ENCODE assay signal across 9 cellular contexts in genomic region chr11:117796456-117797428, GRCh38. TPM values are rescaled to one million over a fixed set of nuclear protein-coding genes. Genes with fewer than 3 reads are reported as not detected.
A peak's percentile ranks its signal among the peaks of the same experiment; 100 is the strongest.
DNase-seq lines count a peak whose midpoint lies in the region; ATAC-seq lines count a peak whose summit lies in the region.
"Had no signal": no experiment of that assay in that cellular context is flagged by ENCODE, and none has a peak within 500 bp of the region (broad histone marks: within the 10 kb centered on the region; RNA-seq: fewer than 3 reads in every experiment).

A gene with protein sequence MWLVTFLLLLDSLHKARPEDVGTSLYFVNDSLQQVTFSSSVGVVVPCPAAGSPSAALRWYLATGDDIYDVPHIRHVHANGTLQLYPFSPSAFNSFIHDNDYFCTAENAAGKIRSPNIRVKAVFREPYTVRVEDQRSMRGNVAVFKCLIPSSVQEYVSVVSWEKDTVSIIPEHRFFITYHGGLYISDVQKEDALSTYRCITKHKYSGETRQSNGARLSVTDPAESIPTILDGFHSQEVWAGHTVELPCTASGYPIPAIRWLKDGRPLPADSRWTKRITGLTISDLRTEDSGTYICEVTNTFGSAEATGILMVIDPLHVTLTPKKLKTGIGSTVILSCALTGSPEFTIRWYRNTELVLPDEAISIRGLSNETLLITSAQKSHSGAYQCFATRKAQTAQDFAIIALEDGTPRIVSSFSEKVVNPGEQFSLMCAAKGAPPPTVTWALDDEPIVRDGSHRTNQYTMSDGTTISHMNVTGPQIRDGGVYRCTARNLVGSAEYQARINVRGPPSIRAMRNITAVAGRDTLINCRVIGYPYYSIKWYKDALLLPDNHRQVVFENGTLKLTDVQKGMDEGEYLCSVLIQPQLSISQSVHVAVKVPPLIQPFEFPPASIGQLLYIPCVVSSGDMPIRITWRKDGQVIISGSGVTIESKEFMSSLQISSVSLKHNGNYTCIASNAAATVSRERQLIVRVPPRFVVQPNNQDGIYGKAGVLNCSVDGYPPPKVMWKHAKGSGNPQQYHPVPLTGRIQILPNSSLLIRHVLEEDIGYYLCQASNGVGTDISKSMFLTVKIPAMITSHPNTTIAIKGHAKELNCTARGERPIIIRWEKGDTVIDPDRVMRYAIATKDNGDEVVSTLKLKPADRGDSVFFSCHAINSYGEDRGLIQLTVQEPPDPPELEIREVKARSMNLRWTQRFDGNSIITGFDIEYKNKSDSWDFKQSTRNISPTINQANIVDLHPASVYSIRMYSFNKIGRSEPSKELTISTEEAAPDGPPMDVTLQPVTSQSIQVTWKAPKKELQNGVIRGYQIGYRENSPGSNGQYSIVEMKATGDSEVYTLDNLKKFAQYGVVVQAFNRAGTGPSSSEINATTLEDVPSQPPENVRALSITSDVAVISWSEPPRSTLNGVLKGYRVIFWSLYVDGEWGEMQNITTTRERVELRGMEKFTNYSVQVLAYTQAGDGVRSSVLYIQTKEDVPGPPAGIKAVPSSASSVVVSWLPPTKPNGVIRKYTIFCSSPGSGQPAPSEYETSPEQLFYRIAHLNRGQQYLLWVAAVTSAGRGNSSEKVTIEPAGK (N-terminal part only) (minus strand): TSS chr11:117797216. CDS start chr11:117797079, 137 bp downstream.

- no peaks in the 10 kb centered on the region for H3K36me3 Mint-ChIP-seq in activated naive CD8-positive, alpha-beta T cell treated with anti-CD3 and anti-CD28 coated beads, Interleukin-2, amount 50 U/mL, for 24 hours (ENCODE audit: low read depth)
- no peaks in the 10 kb centered on the region for H3K36me3 Mint-ChIP-seq in immature natural killer cell

- peak; percentile 23 for DNase-seq in activated T-cell treated with anti-CD3 and anti-CD28 coated beads for 24 hours (ENCODE audit: low read depth)
- DNase-seq in activated T-cell treated with anti-CD3 and anti-CD28 coated beads for 4 hours = no peak
- peak; percentile 52 for DNase-seq in activated naive CD8-positive, alpha-beta T cell treated with anti-CD3 and anti-CD28 coated beads, Interleukin-2, amount 50 U/mL, for 24 hours
- DNase-seq in immature natural killer cell = no peak
- peak in 2 of 3 experiments; percentile 19 to 45 for DNase-seq in stimulated activated CD4-positive, alpha-beta T cell treated with anti-CD3 and anti-CD28 coated beads, TNF-alpha, amount 100 ng/mL, for 24 hours (ENCODE audit: low read depth in 3 of 3)
- DNase-seq in OCI-M2 (lab: John Stamatoyannopoulos, UW; ENCODE audit: unreplicated experiment) = no peak
- DNase-seq: DND-41 had no signal

- ATAC-seq in activated naive CD8-positive, alpha-beta T cell treated with anti-CD3 and anti-CD28 coated beads, Interleukin-2, amount 50 U/mL, for 24 hours = peak; percentile 82
- ATAC-seq in HG02798 (IDR thresholded peaks at IDR 0.05; ENCODE audit: poor library complexity, unreplicated experiment) = no peak
- no peak for ATAC-seq in HG03342 (IDR thresholded peaks at IDR 0.05; ENCODE audit: unreplicated experiment)

- no peaks in the 10 kb centered on the region for H3K9me3 Mint-ChIP-seq in activated naive CD8-positive, alpha-beta T cell treated with anti-CD3 and anti-CD28 coated beads, Interleukin-2, amount 50 U/mL, for 24 hours
- no peaks in the 10 kb centered on the region for H3K9me3 Mint-ChIP-seq in immature natural killer cell

- H3K27me3 Mint-ChIP-seq in activated naive CD8-positive, alpha-beta T cell treated with anti-CD3 and anti-CD28 coated beads, Interleukin-2, amount 50 U/mL, for 24 hours = peaks cover 57% of the 10 kb centered on the region
- peaks cover 8 to 26% (median 9%) of the 10 kb centered on the region in 3 donors for H3K27me3 Mint-ChIP-seq in immature natural killer cell (ENCODE audit: low read depth in 3 of 3)

- H3K4me3 Mint-ChIP-seq in activated naive CD8-positive, alpha-beta T cell treated with anti-CD3 and anti-CD28 coated beads, Interleukin-2, amount 50 U/mL, for 24 hours = peak within 1 kb of the TSS; percentile 36
- peak within 1 kb of the TSS in 4 of 5 donors; percentile 1 to 56 (median 28) for H3K4me3 Mint-ChIP-seq in immature natural killer cell

- no peak within 1 kb of the TSS for H3K27ac Mint-ChIP-seq in activated naive CD8-positive, alpha-beta T cell treated with anti-CD3 and anti-CD28 coated beads, Interleukin-2, amount 50 U/mL, for 24 hours
- H3K27ac Mint-ChIP-seq in immature natural killer cell = no peak within 1 kb of the TSS

- peaks cover 14% of the 10 kb centered on the region for H3K4me1 Mint-ChIP-seq in activated naive CD8-positive, alpha-beta T cell treated with anti-CD3 and anti-CD28 coated beads, Interleukin-2, amount 50 U/mL, for 24 hours
- H3K4me1 Mint-ChIP-seq in immature natural killer cell = peaks cover 0 to 6% of the 10 kb centered on the region in 2 donors

RNA-seq across cellular contexts. Expression of the gene that starts here (rescaled TPM):
- not detected for polyA plus RNA-seq in immature natural killer cell

Comparison
In these comparisons a context has a peak if more than half of its experiments do, and no peak if none do; other contexts are left out.
1. DNase-seq: peak in activated T-cell treated with anti-CD3 and anti-CD28 coated beads for 24 hours (single experiment), activated naive CD8-positive, alpha-beta T cell treated with anti-CD3 and anti-CD28 coated beads, Interleukin-2, amount 50 U/mL, for 24 hours (single experiment) and stimulated activated CD4-positive, alpha-beta T cell treated with anti-CD3 and anti-CD28 coated beads, TNF-alpha, amount 100 ng/mL, for 24 hours (2 of 3); none in activated T-cell treated with anti-CD3 and anti-CD28 coated beads for 4 hours (single experiment), immature natural killer cell (0 of 3) and OCI-M2 (single experiment).